Comparison of ENCODE assay signal across 1 cellular context in genomic region chr3:13282528-13282985, GRCh38.
TF ChIP-seq lines count a peak whose summit lies in the region.

No MANE protein-coding gene starts in this region.

TF ChIP-seq in A549, 52 proteins besides CTCF, POLR2A, EP300 and RAD21 (continued from another document):
- TF ChIP-seq REST (IDR thresholded peaks at IDR 0.05) (no peak), HOXB13 (CRISPR knock-in tag; IDR thresholded peaks at IDR 0.05; ENCODE audit: low read depth) (no peak), RFX5 (IDR thresholded peaks at IDR 0.05) (no peak), FOSB (CRISPR knock-in tag; IDR thresholded peaks at IDR 0.05) (no peak), FOXS1 (CRISPR knock-in tag; IDR thresholded peaks at IDR 0.05) (no peak), EHF (CRISPR knock-in tag; IDR thresholded peaks at IDR 0.05) (no peak), HOXB5 (CRISPR knock-in tag; IDR thresholded peaks at IDR 0.05) (no peak), NR3C1 (IDR thresholded peaks at IDR 0.05) (no peak), BHLHE40 (IDR thresholded peaks at IDR 0.05; ENCODE audit: low read depth, low read length) (no peak), RCOR1 (IDR thresholded peaks at IDR 0.05; ENCODE audit: low read depth, low read length) (no peak), NFE2L2 (conservative IDR thresholded peaks at IDR 0.05; ENCODE audit: low read length) (no peak)
